In genomic region chr12:26298785-26299621, GRCh38 we compare ENCODE assay signal across 8 cellular contexts.
DNase-seq lines count a peak whose midpoint lies in the region; ATAC-seq, FAIRE-seq and TF ChIP-seq lines count a peak whose summit lies in the region.

No MANE protein-coding gene starts in this region.

- no peaks in the 10 kb centered on the region for H3K36me3 Mint-ChIP-seq in activated B cell treated with CpG ODN at 0.5 μM for 24 hours (ENCODE audit: low read depth)
- no peaks in the 10 kb centered on the region for H3K36me3 Mint-ChIP-seq in endothelial cell (ENCODE audit: low read depth, unreplicated experiment)
- no peaks in the 10 kb centered on the region for H3K36me3 Mint-ChIP-seq in activated naive CD4-positive, alpha-beta T cell treated with anti-CD3 and anti-CD28 coated beads for 36 hours (ENCODE audit: low read depth)

- no peaks in the 10 kb centered on the region for H3K36me3 ChIP-seq in IMR-90 (ENCODE audit: control insufficient read depth, insufficient read depth, low read length)

- H3K56ac ChIP-seq in IMR-90 (ENCODE audit: extremely low read depth, insufficient read depth, low read length) = peak overlapping the region; percentile 55; the same call in 1 of the 2 replicates

- H3K27ac ChIP-seq in IMR-90 (ENCODE audit: insufficient read depth, low read length) = no peak overlapping the region
- peak overlapping the region in 16 of 21 experiments; percentile 19 to 76 (median 60) for H3K27ac ChIP-seq in skin epidermis

- H3K4me3 ChIP-seq in IMR-90 (ENCODE audit: insufficient read depth, low read depth, low read length) = peak overlapping the region; percentile 56; the same call in 1 of the 2 replicates
- peak overlapping the region in 1 of 7 experiments; percentile 12 for H3K4me3 ChIP-seq in skin epidermis

- POLR2A ChIA-PET in IMR-90 (lab: Charles Lee; ENCODE audit: unreplicated experiment) (no interaction called here), activated B cell treated with CpG ODN at 0.5 μM for 24 hours (lab: Charles Lee) (interaction anchor here (0.7 to 3.2 kb wide), 12 partner anchors 19 to 181 kb away, joined by 3 to 26 read pairs (median 4); partner anchors contain the start of genes BHLHE41 and SSPN)

- dilution Hi-C loops in IMR-90 (cut with HindIII; ENCODE audit: low sequenced_read_pairs, unreplicated experiment) = no loop called here

- peak overlapping the region; percentile 89 for H2BK5ac ChIP-seq in IMR-90 (ENCODE audit: low read depth, low read length, poor library complexity, severe bottlenecking)

- H3K18ac ChIP-seq in IMR-90 (ENCODE audit: low read depth, low read length) = peak overlapping the region; percentile 87; the same call in 1 of the 2 replicates

- H3K9ac ChIP-seq in IMR-90 (ENCODE audit: low read depth, low read length) = no peak overlapping the region; the same call in 1 of the 2 replicates

- ATAC-seq in GM21786 (IDR thresholded peaks at IDR 0.05; ENCODE audit: unreplicated experiment) (peak; percentile 99), IMR-90 (ENCODE audit: low read depth) (peak; percentile 99), activated B cell treated with CpG ODN at 0.5 μM for 24 hours (ENCODE audit: low read depth) (peak; percentile 98), Right ventricle myocardium superior (ENCODE audit: poor library complexity) (peak; percentile 95)

- BruUV-seq in IMR-90 (replicated peaks; lab: Mats Ljungman, UMichigan) = no TSS peak

- peak overlapping the region; percentile 5 for H2AFZ ChIP-seq in IMR-90 (replicated peaks; ENCODE audit: low read length, poor library complexity)

- peak overlapping the region; percentile 97; the same call in 1 of the 2 replicates for H3K4me2 ChIP-seq in IMR-90 (ENCODE audit: low read depth, low read length)

- H2BK15ac ChIP-seq in IMR-90 (ENCODE audit: low read depth, low read length) = peak overlapping the region; percentile 52; the same call in 1 of the 3 replicates

- H3K14ac ChIP-seq in IMR-90 (replicated peaks; ENCODE audit: low read depth, low read length) = peak overlapping the region; percentile 83

- 100% methylated on average over 1 of the region's 6 CpGs; no CpG with 5 or more reads in 1 of the 2 experiments for WGBS in IMR-90 (ENCODE audit: extremely low coverage in 2 of 2, insufficient read length in 1 of 2), 2 experiments

- in situ Hi-C loops in IMR-90 (cut with MboI; ENCODE audit: low sequenced_read_pairs) = no loop called here

- peak; percentile 94 for FAIRE-seq in GM12891 (lab: Jason Lieb, UNC)

- peak overlapping the region; percentile 51; the same call in 1 of the 2 replicates for H3K4ac ChIP-seq in IMR-90 (ENCODE audit: low read depth, low read length)

- 0 out of 2 replicates have a peak, but pooled peaks cover 5% of the 10 kb centered on the region for H3K9me1 ChIP-seq in IMR-90 (ENCODE audit: insufficient read depth, low read length)

- H4K5ac ChIP-seq in IMR-90 (ENCODE audit: low read depth, low read length) = peak overlapping the region; percentile 93; the same call in 1 of the 2 replicates

- H2AK9ac ChIP-seq in IMR-90 (replicated peaks; ENCODE audit: low read depth, low read length, poor library complexity) = no peak overlapping the region

- peak overlapping the region; percentile 63 for H3K4me3 Mint-ChIP-seq in activated B cell treated with CpG ODN at 0.5 μM for 24 hours
- H3K4me3 Mint-ChIP-seq in endothelial cell (ENCODE audit: unreplicated experiment) = no peak overlapping the region
- H3K4me3 Mint-ChIP-seq in activated naive CD4-positive, alpha-beta T cell treated with anti-CD3 and anti-CD28 coated beads for 36 hours = no peak overlapping the region

- no peak; the same call in 1 of the 2 replicates for TF ChIP-seq RAD21 in IMR-90 (IDR thresholded peaks at IDR 0.05; ENCODE audit: low read length)

- no peaks in the 10 kb centered on the region; the same call in 1 of the 2 replicates for H3K27me3 ChIP-seq in IMR-90 (ENCODE audit: control insufficient read depth, insufficient read depth, low read length)

- H2AK5ac ChIP-seq in IMR-90 (ENCODE audit: low read depth, low read length) = no peak overlapping the region

- TF ChIP-seq CTCF in IMR-90 (conservative IDR thresholded peaks at IDR 0.05; ENCODE audit: low read depth, low read length) (peak; percentile 39; the same call in 1 of the 2 replicates), activated B cell treated with CpG ODN at 0.5 μM for 24 hours (IDR thresholded peaks at IDR 0.05) (no peak), endothelial cell (IDR thresholded peaks at IDR 0.05; ENCODE audit: unreplicated experiment) (no peak)

- H2BK120ac ChIP-seq in IMR-90 (ENCODE audit: low read depth, low read length) = peak overlapping the region; percentile 91

- CTCF ChIA-PET in IMR-90 (lab: Yijun Ruan, JAX) = interaction anchor here (0.8 to 1.5 kb wide), 2 partner anchors 19 to 72 kb away, joined by 3 read pairs; no protein-coding TSS in a partner anchor
- CTCF ChIA-PET in activated B cell treated with CpG ODN at 0.5 μM for 24 hours (lab: Charles Lee) = interaction anchor here (1.0 kb wide), 1 partner anchor 177 kb away, joined by 3 read pairs; no protein-coding TSS in a partner anchor
- CTCF ChIA-PET in activated naive CD4-positive, alpha-beta T cell treated with anti-CD3 and anti-CD28 coated beads for 36 hours (lab: Charles Lee) = no interaction called here

- peak overlapping the region; percentile 56; the same call in 1 of the 2 replicates for H4K91ac ChIP-seq in IMR-90 (ENCODE audit: insufficient read depth, low read depth, low read length)

- no peaks in the 10 kb centered on the region for H3K79me1 ChIP-seq in IMR-90 (ENCODE audit: low read depth in 1 of 2, low read length in 2 of 2)

- peak; percentile 42 for DNase-seq in GM12891 (ENCODE audit: insufficient read length, low spot score)
- DNase-seq in IMR-90 = peak; percentile 83
- no peak for DNase-seq in activated B cell treated with CpG ODN at 0.5 μM for 24 hours
- DNase-seq in Right ventricle myocardium superior = no peak
- no peak for DNase-seq in endothelial cell (ENCODE audit: low spot score)
- no peak for DNase-seq in activated naive CD4-positive, alpha-beta T cell treated with anti-CD3 and anti-CD28 coated beads for 36 hours

- H3K27ac Mint-ChIP-seq in activated B cell treated with CpG ODN at 0.5 μM for 24 hours = peak overlapping the region; percentile 80
- H3K27ac Mint-ChIP-seq in endothelial cell (ENCODE audit: unreplicated experiment) = no peak overlapping the region
- H3K27ac Mint-ChIP-seq in activated naive CD4-positive, alpha-beta T cell treated with anti-CD3 and anti-CD28 coated beads for 36 hours = no peak overlapping the region

- intact Hi-C loops in IMR-90 (cut with micrococcal nuclease) = no loop called here
- intact Hi-C loops in activated B cell treated with CpG ODN at 0.5 μM for 24 hours (cut with micrococcal nuclease) = loop anchor here (1.0 to 5.0 kb wide), 7 partner anchors 19 to 638 kb away; partner anchors contain the start of genes FGFR1OP2 and INTS13
- intact Hi-C loops in Right ventricle myocardium superior (cut with DNase I) = no loop called here
- intact Hi-C loops in activated naive CD4-positive, alpha-beta T cell treated with anti-CD3 and anti-CD28 coated beads for 36 hours (cut with micrococcal nuclease) = loop anchor here (1.0 kb wide), 2 partner anchors 19 to 25 kb away; no protein-coding TSS in a partner anchor

- H4K8ac ChIP-seq in IMR-90 (ENCODE audit: low read depth in 2 of 2, low read length in 2 of 2) = peak overlapping the region; percentile 10 to 97; a peak in 3 of 4 replicates

- H3K23ac ChIP-seq in IMR-90 (ENCODE audit: low read depth, low read length) = peak overlapping the region; percentile 60; the same call in 1 of the 2 replicates

- no peaks in the 10 kb centered on the region for H4K20me1 ChIP-seq in IMR-90 (ENCODE audit: insufficient read depth, low read length)

- H3K4me1 Mint-ChIP-seq in activated B cell treated with CpG ODN at 0.5 μM for 24 hours = peaks cover 34% of the 10 kb centered on the region
- no peaks in the 10 kb centered on the region for H3K4me1 Mint-ChIP-seq in endothelial cell (ENCODE audit: unreplicated experiment)
- peaks cover 22% of the 10 kb centered on the region for H3K4me1 Mint-ChIP-seq in activated naive CD4-positive, alpha-beta T cell treated with anti-CD3 and anti-CD28 coated beads for 36 hours (ENCODE audit: low read depth)

- H3K27me3 Mint-ChIP-seq in activated B cell treated with CpG ODN at 0.5 μM for 24 hours (no peaks in the 10 kb centered on the region), endothelial cell (ENCODE audit: unreplicated experiment) (no peaks in the 10 kb centered on the region)
- peaks cover 10% of the 10 kb centered on the region for H3K27me3 Mint-ChIP-seq in activated naive CD4-positive, alpha-beta T cell treated with anti-CD3 and anti-CD28 coated beads for 36 hours (ENCODE audit: low read depth)

- TF ChIP-seq POLR2A in GM12891 (IDR thresholded peaks at IDR 0.05; ENCODE audit: low read depth, low read length) (no peak), IMR-90 (IDR thresholded peaks at IDR 0.05; ENCODE audit: low read depth, low read length) (no peak)

- no peaks in the 10 kb centered on the region for H3K9me3 ChIP-seq in IMR-90 (ENCODE audit: control insufficient read depth, insufficient read depth, low read length)

- H3K4me1 ChIP-seq in IMR-90 (ENCODE audit: control insufficient read depth, insufficient read depth, low read length) = no peaks in the 10 kb centered on the region; the same call in 1 of the 2 replicates

- H2BK20ac ChIP-seq in IMR-90 (ENCODE audit: low read depth, low read length) = peak overlapping the region; percentile 87

- no peaks in the 10 kb centered on the region for H3K9me3 Mint-ChIP-seq in activated B cell treated with CpG ODN at 0.5 μM for 24 hours
- H3K9me3 Mint-ChIP-seq in endothelial cell (ENCODE audit: unreplicated experiment) = no peaks in the 10 kb centered on the region
- H3K9me3 Mint-ChIP-seq in activated naive CD4-positive, alpha-beta T cell treated with anti-CD3 and anti-CD28 coated beads for 36 hours = no peaks in the 10 kb centered on the region

TF ChIP-seq in GM12891, 5 proteins besides CTCF, POLR2A, EP300 and RAD21:
- TF ChIP-seq PAX5 (IDR thresholded peaks at IDR 0.05; ENCODE audit: insufficient read depth, low read length, severe bottlenecking) (no peak), SPI1 (IDR thresholded peaks at IDR 0.05; ENCODE audit: low read depth, low read length) (peak; percentile 87), POU2F2 (IDR thresholded peaks at IDR 0.05; ENCODE audit: low read depth, low read length) (peak; percentile 41; the same call in 1 of the 2 replicates), TAF1 (IDR thresholded peaks at IDR 0.05; ENCODE audit: low read depth, low read length) (no peak), POLR2AphosphoS5 (IDR thresholded peaks at IDR 0.05; ENCODE audit: low read depth, low read length) (no peak)

TF ChIP-seq in IMR-90, 13 proteins besides CTCF, POLR2A, EP300 and RAD21 (continues in another document):
- TF ChIP-seq MAFK (IDR thresholded peaks at IDR 0.05; ENCODE audit: low read depth, low read length) (0 out of 2 replicates have a peak, but pooled peaks have one; percentile 17), MXI1 (IDR thresholded peaks at IDR 0.05; ENCODE audit: borderline replicate concordance, low read depth, low read length) (no peak), FOS (IDR thresholded peaks at IDR 0.05; ENCODE audit: low read depth, low read length) (peak; percentile 79), NFE2L2 (IDR thresholded peaks at IDR 0.05; ENCODE audit: low read depth, low read length) (no peak), BHLHE40 (IDR thresholded peaks at IDR 0.05; ENCODE audit: low read depth, low read length) (no peak)

Comparison
In these comparisons a context has a peak if more than half of its experiments do, and no peak if none do; other contexts are left out.
1. DNase-seq: peak in GM12891 (single experiment) and IMR-90 (single experiment); none in activated B cell treated with CpG ODN at 0.5 μM for 24 hours (single experiment), Right ventricle myocardium superior (single experiment), endothelial cell (single experiment) and activated naive CD4-positive, alpha-beta T cell treated with anti-CD3 and anti-CD28 coated beads for 36 hours (single experiment).
2. intact Hi-C loops: an anchor here in activated B cell treated with CpG ODN at 0.5 μM for 24 hours (1.0 to 5.0 kb wide) and activated naive CD4-positive, alpha-beta T cell treated with anti-CD3 and anti-CD28 coated beads for 36 hours (1.0 kb wide); none called in IMR-90 and Right ventricle myocardium superior.
3. Peak in every context shown above with its lines, with median percentiles within 50 percentile points of each other: ATAC-seq.